In genomic region chr1:209670441-209671082, GRCh38 we compare ENCODE assay signal across 30 cellular contexts. TPM values are rescaled to one million over a fixed set of nuclear protein-coding genes. Genes with fewer than 3 reads are reported as not detected.
DNase-seq lines count a peak whose midpoint lies in the region; ATAC-seq and TF ChIP-seq lines count a peak whose summit lies in the region.
"Had no signal": no experiment of that assay in that cellular context is flagged by ENCODE, and none has a peak within 500 bp of the region (broad histone marks: within the 10 kb centered on the region; RNA-seq: fewer than 3 reads in every experiment).

No MANE protein-coding gene starts in this region.

- TF ChIP-seq EP300 in Ishikawa (IDR thresholded peaks at IDR 0.05; ENCODE audit: borderline replicate concordance): peak; percentile 98

- DNase-seq in astrocyte of the cerebellum (ENCODE audit: low read depth): peak; percentile 23
- no peak for DNase-seq in memory B cell (ENCODE audit: low spot score in 2 of 2)
- no peak for DNase-seq in NOMO-1 (lab: John Stamatoyannopoulos, UW; ENCODE audit: unreplicated experiment in 2 of 2)
- DNase-seq in NCI-H2081 (lab: John Stamatoyannopoulos, UW): no peak
- no peak for DNase-seq in osteoblast (ENCODE audit: insufficient read length, low spot score, missing footprints)
- DNase-seq: activated B cell treated with CpG ODN at 0.5 μM for 24 hours; activated naive CD4-positive, alpha-beta T cell treated with Interleukin-2 at 50 U/mL for 16 hours; activated T-cell treated with anti-CD3 and anti-CD28 coated beads, Interleukin-2, amount 50 U/mL, for 1 hour; aorta; CD8-positive, alpha-beta T cell; cerebellar nuclear complex; DMS153; foreskin melanocyte; hypothalamus; kidney; mesenchymal stem cell; naive thymus-derived CD4-positive, alpha-beta T cell; NCI-H1436; NCI-H510A treated with DMSO at 0.1 percent for 48 hours; NK-92 treated with Interleukin-12 subunit alpha and Interleukin-12 subunit beta, amount 100 ng/mL, for 24 hours; ovary; SK-N-SH; stimulated activated CD4-positive, alpha-beta T cell treated with anti-CD3 and anti-CD28 coated beads, Interleukin-2, amount 100 ng/mL, for 48 hours; stimulated activated naive B cell treated with anti-CD40 and anti-IgM and Interleukin-4, amounts not matched to agents 10 μg/mL and 1 μg/mL and 100 μg/mL, for 72 hours had no signal

- no peak for ATAC-seq in memory B cell (ENCODE audit: low read depth)
- no peak for ATAC-seq in GM18867 (IDR thresholded peaks at IDR 0.05; ENCODE audit: unreplicated experiment)
- ATAC-seq: CD8-positive, alpha-beta T cell; naive thymus-derived CD4-positive, alpha-beta T cell; stimulated activated naive B cell treated with anti-CD40 and anti-IgM and Interleukin-4, amounts not matched to agents 10 μg/mL and 1 μg/mL and 100 μg/mL, for 72 hours had no signal

- H3K4me3 ChIP-seq in BLaER1 treated with 17β-estradiol and CSF1 and Interleukin-3, amounts not matched to agents 10 nM and 100 nM: no peak overlapping the region
- no peak overlapping the region for H3K4me3 ChIP-seq in astrocyte of the cerebellum (ENCODE audit: low read depth, low read length)
- H3K4me3 ChIP-seq in osteoblast (ENCODE audit: insufficient read depth, low read length): no peak overlapping the region
- H3K4me3 ChIP-seq: ovary, skin epidermis had no signal

- H3K36me3 Mint-ChIP-seq in memory B cell: no peaks in the 10 kb centered on the region
- H3K36me3 Mint-ChIP-seq: CD8-positive, alpha-beta T cell; stimulated activated naive B cell treated with anti-CD40 and anti-IgM and Interleukin-4, amounts not matched to agents 10 μg/mL and 1 μg/mL and 100 μg/mL, for 72 hours had no signal

- H3K4me3 Mint-ChIP-seq in memory B cell: no peak overlapping the region
- H3K4me3 Mint-ChIP-seq: activated B cell treated with CpG ODN at 0.5 μM for 24 hours; CD8-positive, alpha-beta T cell; stimulated activated naive B cell treated with anti-CD40 and anti-IgM and Interleukin-4, amounts not matched to agents 10 μg/mL and 1 μg/mL and 100 μg/mL, for 72 hours had no signal

- H3K27ac Mint-ChIP-seq in memory B cell: peak overlapping the region; percentile 93
- H3K27ac Mint-ChIP-seq: activated B cell treated with CpG ODN at 0.5 μM for 24 hours; CD8-positive, alpha-beta T cell; stimulated activated naive B cell treated with anti-CD40 and anti-IgM and Interleukin-4, amounts not matched to agents 10 μg/mL and 1 μg/mL and 100 μg/mL, for 72 hours had no signal

- peaks cover 18% of the 10 kb centered on the region for H3K4me1 Mint-ChIP-seq in memory B cell

- H3K79me2 ChIP-seq in osteoblast (ENCODE audit: insufficient read depth, low read length): no peaks in the 10 kb centered on the region

- H2AFZ ChIP-seq in osteoblast (ENCODE audit: low read length): no peak overlapping the region

- peak; percentile 33; the same call in 1 of the 2 replicates for TF ChIP-seq RAD21 in Ishikawa (IDR thresholded peaks at IDR 0.05; ENCODE audit: low read depth)

- no peaks in the 10 kb centered on the region for H4K20me1 ChIP-seq in BLaER1 treated with 17β-estradiol and CSF1 and Interleukin-3, amounts not matched to agents 10 nM and 100 nM
- no peaks in the 10 kb centered on the region for H4K20me1 ChIP-seq in osteoblast (ENCODE audit: insufficient read depth, low read length)

- no peaks in the 10 kb centered on the region for H3K9me3 Mint-ChIP-seq in memory B cell
- H3K9me3 Mint-ChIP-seq: CD8-positive, alpha-beta T cell had no signal

- no peak overlapping the region for H3K9ac ChIP-seq in BLaER1 treated with 17β-estradiol and CSF1 and Interleukin-3, amounts not matched to agents 10 nM and 100 nM
- H3K9ac ChIP-seq: SK-N-SH had no signal

- H3K27me3 ChIP-seq in BLaER1 treated with 17β-estradiol and CSF1 and Interleukin-3, amounts not matched to agents 10 nM and 100 nM: peaks cover 1 to 19% (median 13%) of the 10 kb centered on the region in 11 experiments; a peak in 21 of 22 replicates
- H3K27me3 ChIP-seq in osteoblast (ENCODE audit: insufficient read depth, low read length): peaks cover 5% of the 10 kb centered on the region
- H3K27me3 ChIP-seq: ovary had no signal

- peaks cover 0 to 19% (median 10%) of the 10 kb centered on the region in 11 experiments; a peak in 19 of 22 replicates for H3K9me3 ChIP-seq in BLaER1 treated with 17β-estradiol and CSF1 and Interleukin-3, amounts not matched to agents 10 nM and 100 nM (replicated peaks in 1 of 11)
- no peaks in the 10 kb centered on the region for H3K9me3 ChIP-seq in osteoblast (ENCODE audit: low read depth, low read length)
- H3K9me3 ChIP-seq: ovary, SK-N-SH had no signal

- H3K36me3 ChIP-seq in BLaER1 treated with 17β-estradiol and CSF1 and Interleukin-3, amounts not matched to agents 10 nM and 100 nM: no peaks in the 10 kb centered on the region
- H3K36me3 ChIP-seq in osteoblast (ENCODE audit: insufficient read depth, low read length): no peaks in the 10 kb centered on the region
- H3K36me3 ChIP-seq: ovary had no signal

- peak overlapping the region in 6 of 11 experiments; percentile 6 to 42 (median 35); a peak in 10 of 22 replicates for H3K4me2 ChIP-seq in BLaER1 treated with 17β-estradiol and CSF1 and Interleukin-3, amounts not matched to agents 10 nM and 100 nM
- no peak overlapping the region for H3K4me2 ChIP-seq in osteoblast (ENCODE audit: insufficient read depth, low read length)
- H3K4me2 ChIP-seq: SK-N-SH had no signal

- in situ Hi-C loops in astrocyte of the cerebellum (cut with HindIII; ENCODE audit: low sequenced_read_pairs): no loop called here

- TF ChIP-seq CTCF in astrocyte of the cerebellum (IDR thresholded peaks at IDR 0.05; ENCODE audit: low read depth, low read length, missing control alignments) (no peak), osteoblast (IDR thresholded peaks at IDR 0.05; ENCODE audit: extremely low read depth, low read depth, low read length) (no peak)

- peaks cover 0 to 70% (median 41%) of the 10 kb centered on the region in 10 experiments; a peak in 16 of 20 replicates for H3K4me1 ChIP-seq in BLaER1 treated with 17β-estradiol and CSF1 and Interleukin-3, amounts not matched to agents 10 nM and 100 nM
- H3K4me1 ChIP-seq in osteoblast (ENCODE audit: insufficient read depth, low read length): peaks cover 15% of the 10 kb centered on the region

- H3K27me3 Mint-ChIP-seq in memory B cell: peaks cover 3% of the 10 kb centered on the region

- H3K27ac ChIP-seq in BLaER1 treated with 17β-estradiol and CSF1 and Interleukin-3, amounts not matched to agents 10 nM and 100 nM: no peak overlapping the region
- H3K27ac ChIP-seq in osteoblast (ENCODE audit: low read depth, low read length): no peak overlapping the region
- H3K27ac ChIP-seq: ovary, skin epidermis had no signal

TF ChIP-seq in Ishikawa, 13 proteins besides CTCF, POLR2A, EP300 and RAD21:
- peak; percentile 86 for TF ChIP-seq MAX (IDR thresholded peaks at IDR 0.05)
- peak; percentile 97 for TF ChIP-seq TCF12 (IDR thresholded peaks at IDR 0.05; ENCODE audit: low read depth)
- TF ChIP-seq CEBPB (IDR thresholded peaks at IDR 0.05): peak; percentile 93
- no peak for TF ChIP-seq ZBTB7A (IDR thresholded peaks at IDR 0.05; ENCODE audit: low read depth)
- TF ChIP-seq NFIC (IDR thresholded peaks at IDR 0.05): peak; percentile 96
- TF ChIP-seq YY1 (IDR thresholded peaks at IDR 0.05; ENCODE audit: low read depth): peak; percentile 61; the same call in 1 of the 2 replicates
- no peak for TF ChIP-seq EGR1 (IDR thresholded peaks at IDR 0.05)
- TF ChIP-seq USF1 (IDR thresholded peaks at IDR 0.05): 0 out of 2 replicates have a peak, but pooled peaks have one; percentile 28
- peak; percentile 90 for TF ChIP-seq FOXM1 (IDR thresholded peaks at IDR 0.05; ENCODE audit: borderline replicate concordance, low read depth)
- peak; percentile 96 for TF ChIP-seq TEAD4 (IDR thresholded peaks at IDR 0.05)
- TF ChIP-seq REST (IDR thresholded peaks at IDR 0.05; ENCODE audit: low read depth): no peak

RNA-seq across cellular contexts. Expression of gene G0S2, which starts 4.7 kb away (rescaled TPM):
- total RNA-seq in osteoblast: 10.5 and 11.2 TPM in 2 replicates
- total RNA-seq: G401 had no signal

RNA-seq across cellular contexts. Expression of gene LAMB3, which starts 18.3 kb away (rescaled TPM):
- 5.4 and 9.7 TPM in 2 replicates for total RNA-seq in osteoblast
- total RNA-seq: CD8-positive, alpha-beta T cell; G401 had no signal

RNA-seq across cellular contexts. Expression of gene HSD11B1, which starts 34.1 kb away (rescaled TPM):
- total RNA-seq in osteoblast: 0.88 and 1.8 TPM in 2 replicates
- total RNA-seq: activated B cell treated with CpG ODN at 0.5 μM for 24 hours; CD8-positive, alpha-beta T cell; G401; H1 had no signal
